ENCODE assay signal across 34 cellular contexts in genomic region chr12:62536546-62536945, GRCh38.
"Had no signal": no experiment of that assay in that cellular context is flagged by ENCODE, and none has a peak within 500 bp of the region (broad histone marks: within the 10 kb centered on the region; RNA-seq: fewer than 3 reads in every experiment).

No MANE protein-coding gene starts in this region.

- H3K4me2 ChIP-seq: KMS-11, SK-N-SH had no signal

- H3K9me3 ChIP-seq: Peyer's patch, SJSA1, SK-N-SH had no signal

- H3K27me3 Mint-ChIP-seq: activated CD4-positive, alpha-beta T cell treated with anti-CD3 and anti-CD28 coated beads for 36 hours; activated CD4-positive, alpha-beta T cell treated with anti-CD3 and anti-CD28 coated beads, Interleukin-2, amount 10 ng/mL, durations not matched to agents 7 days and 5 days had no signal

- ATAC-seq: activated CD4-positive, alpha-beta T cell treated with anti-CD3 and anti-CD28 coated beads for 36 hours; activated CD4-positive, CD25-positive, alpha-beta regulatory T cell treated with anti-CD3 and anti-CD28 coated beads, Interleukin-2, amount 50 U/mL, for 24 hours; activated CD8-positive, alpha-beta T cell treated with anti-CD3 and anti-CD28 coated beads, Interleukin-2, amount 10 ng/mL, durations not matched to agents 7 days and 5 days; activated naive CD4-positive, alpha-beta T cell treated with anti-CD3 and anti-CD28 coated beads, Interleukin-2, amount 50 U/mL, for 72 hours; activated T-cell treated with anti-CD3 and anti-CD28 coated beads, Interleukin-2, amount 50 U/mL, for 4 hours; WTC11 had no signal

- DNase-seq: activated CD4-positive, alpha-beta T cell treated with anti-CD3 and anti-CD28 coated beads for 36 hours; activated CD4-positive, alpha-beta T cell treated with anti-CD3 and anti-CD28 coated beads, Interleukin-2, amount 10 ng/mL, durations not matched to agents 7 days and 5 days; activated CD4-positive, alpha-beta T cell treated with anti-CD3 and anti-CD28 coated beads, Interleukin-2, amount 50 U/mL, for 48 hours; activated CD8-positive, alpha-beta T cell treated with anti-CD3 and anti-CD28 coated beads, Interleukin-2, amount 10 ng/mL, durations not matched to agents 7 days and 5 days; activated gamma-delta T cell treated with Interleukin-2 at 50 U/mL for 16 hours; activated naive CD4-positive, alpha-beta T cell treated with anti-CD3 and anti-CD28 coated beads for 36 hours; activated T-cell treated with anti-CD3 and anti-CD28 coated beads, Interleukin-2, amount 50 U/mL, for 4 hours; brain microvascular endothelial cell; central memory CD4-positive, alpha-beta T cell; MM.1S; MV-4-11; NCI-H1092; NCI-H1436 treated with DMSO at 0.1 percent for 48 hours; NCI-H1694 treated with DMSO at 0.1 percent for 48 hours; NCI-H2029; NCI-H2107; NCI-H2171; NCI-H510A; NCI-H526; NCI-H748 treated with DMSO at 0.1 percent for 48 hours; NK-92 treated with Interleukin-12 subunit alpha and Interleukin-12 subunit beta, amount 100 ng/mL, for 24 hours; Peyer's patch; RPMI8226; SHP77 treated with DMSO at 0.1 percent for 48 hours; SK-N-SH had no signal

- H3K9ac ChIP-seq: KMS-11, SK-N-SH had no signal

- H3K27ac Mint-ChIP-seq: activated CD4-positive, alpha-beta T cell treated with anti-CD3 and anti-CD28 coated beads for 36 hours; activated CD4-positive, alpha-beta T cell treated with anti-CD3 and anti-CD28 coated beads, Interleukin-2, amount 10 ng/mL, durations not matched to agents 7 days and 5 days; activated CD8-positive, alpha-beta T cell treated with anti-CD3 and anti-CD28 coated beads, Interleukin-2, amount 10 ng/mL, durations not matched to agents 7 days and 5 days; activated naive CD4-positive, alpha-beta T cell treated with anti-CD3 and anti-CD28 coated beads for 36 hours; activated T-helper 1 cell treated with anti-CD3 and anti-CD28 coated beads, Interleukin-12 subunit alpha, Interleukin-12 subunit beta, Interleukin-2, Interleukin-4 antibody, amounts not matched to agents 30 ng/mL and 10 ng/mL and 1 ng/mL, durations not matched to agents 14 hours and 24 hours and 36 hours; T-helper 1 cell treated with Interleukin-12 subunit alpha and Interleukin-12 subunit beta and Interleukin-4 antibody, amounts not matched to agents 30 μg/mL and 1 μg/mL, for 36 hours; T-helper 2 cell treated with Interferon-gamma antibody and Interleukin-4, amounts not matched to agents 5 μg/mL and 100 μg/mL, for 36 hours; WTC11 had no signal

- H3K4me3 ChIP-seq: adrenal gland, Peyer's patch, SJSA1 had no signal

- H3K27me3 ChIP-seq: adrenal gland, brain microvascular endothelial cell, Peyer's patch, SJSA1 had no signal

- H3K9me3 Mint-ChIP-seq: activated CD4-positive, alpha-beta T cell treated with anti-CD3 and anti-CD28 coated beads, Interleukin-2, amount 10 ng/mL, durations not matched to agents 7 days and 5 days; activated naive CD4-positive, alpha-beta T cell treated with anti-CD3 and anti-CD28 coated beads for 36 hours; activated naive CD4-positive, alpha-beta T cell treated with anti-CD3 and anti-CD28 coated beads, Interleukin-2, amount 50 U/mL, for 72 hours; activated T-cell treated with anti-CD3 and anti-CD28 coated beads, Interleukin-2, amount 50 U/mL, for 4 hours; activated T-helper 1 cell treated with anti-CD3 and anti-CD28 coated beads, Interleukin-12 subunit alpha, Interleukin-12 subunit beta, Interleukin-2, Interleukin-4 antibody, amounts not matched to agents 30 ng/mL and 10 ng/mL and 1 ng/mL, durations not matched to agents 14 hours and 24 hours and 36 hours; T-helper 1 cell treated with Interleukin-12 subunit alpha and Interleukin-12 subunit beta and Interleukin-4 antibody, amounts not matched to agents 30 μg/mL and 1 μg/mL, for 36 hours; T-helper 2 cell treated with Interferon-gamma antibody and Interleukin-4, amounts not matched to agents 5 μg/mL and 100 μg/mL, for 36 hours; WTC11 had no signal

- H3K27ac ChIP-seq: adrenal gland, brain microvascular endothelial cell, KMS-11, Peyer's patch, SJSA1 had no signal

- H3K4me3 Mint-ChIP-seq: activated CD4-positive, alpha-beta T cell treated with anti-CD3 and anti-CD28 coated beads for 36 hours; activated CD4-positive, alpha-beta T cell treated with anti-CD3 and anti-CD28 coated beads, Interleukin-2, amount 10 ng/mL, durations not matched to agents 7 days and 5 days; activated CD8-positive, alpha-beta T cell treated with anti-CD3 and anti-CD28 coated beads, Interleukin-2, amount 10 ng/mL, durations not matched to agents 7 days and 5 days; activated naive CD4-positive, alpha-beta T cell treated with anti-CD3 and anti-CD28 coated beads for 36 hours; activated T-cell treated with anti-CD3 and anti-CD28 coated beads, Interleukin-2, amount 50 U/mL, for 4 hours; activated T-helper 1 cell treated with anti-CD3 and anti-CD28 coated beads, Interleukin-12 subunit alpha, Interleukin-12 subunit beta, Interleukin-2, Interleukin-4 antibody, amounts not matched to agents 30 ng/mL and 10 ng/mL and 1 ng/mL, durations not matched to agents 14 hours and 24 hours and 36 hours; T-helper 1 cell treated with Interleukin-12 subunit alpha and Interleukin-12 subunit beta and Interleukin-4 antibody, amounts not matched to agents 30 μg/mL and 1 μg/mL, for 36 hours; T-helper 2 cell treated with Interferon-gamma antibody and Interleukin-4, amounts not matched to agents 5 μg/mL and 100 μg/mL, for 36 hours; WTC11 had no signal

- H3K4me1 Mint-ChIP-seq: activated CD4-positive, alpha-beta T cell treated with anti-CD3 and anti-CD28 coated beads, Interleukin-2, amount 10 ng/mL, durations not matched to agents 7 days and 5 days; WTC11 had no signal

- H3K4me1 ChIP-seq: Peyer's patch, SJSA1 had no signal
